Comparison of ENCODE assay signal across 10 cellular contexts in genomic region chr3:194306771-194307640, GRCh38. TPM values are rescaled to one million over a fixed set of nuclear protein-coding genes. Genes with fewer than 3 reads are reported as not detected.
DNase-seq lines count a peak whose midpoint lies in the region; ATAC-seq and TF ChIP-seq lines count a peak whose summit lies in the region.
"Had no signal": no experiment of that assay in that cellular context is flagged by ENCODE, and none has a peak within 500 bp of the region (broad histone marks: within the 10 kb centered on the region; RNA-seq: fewer than 3 reads in every experiment).

No MANE protein-coding gene starts in this region.

- no peaks in the 10 kb centered on the region for H3K27me3 Mint-ChIP-seq in CD4-positive, alpha-beta T cell
- no peaks in the 10 kb centered on the region for H3K27me3 Mint-ChIP-seq in activated T-helper 17 cell treated with anti-CD3 and anti-CD28 coated beads, Interleukin-2, amount 50 U/mL, for 72 hours

- intact Hi-C loops in CD4-positive, alpha-beta T cell (cut with DNase I, micrococcal nuclease), result loop anchor here in 1 of 2 experiments (5.0 kb wide), 1 partner anchor 170 kb away; the partner anchor contains the start of gene HES1
- intact Hi-C loops in esophagus muscularis mucosa (cut with DNase I), result no loop called here

- peaks cover 38% of the 10 kb centered on the region for H3K4me1 Mint-ChIP-seq in CD4-positive, alpha-beta T cell (ENCODE audit: low read depth)
- H3K4me1 Mint-ChIP-seq in activated T-helper 17 cell treated with anti-CD3 and anti-CD28 coated beads, Interleukin-2, amount 50 U/mL, for 72 hours, result peaks cover 22% of the 10 kb centered on the region

- TF ChIP-seq POLR2A in esophagus muscularis mucosa (IDR thresholded peaks at IDR 0.05; ENCODE audit: low read depth), result no peak

- no peaks in the 10 kb centered on the region for H3K9me3 Mint-ChIP-seq in CD4-positive, alpha-beta T cell
- no peaks in the 10 kb centered on the region for H3K9me3 Mint-ChIP-seq in activated T-helper 17 cell treated with anti-CD3 and anti-CD28 coated beads, Interleukin-2, amount 50 U/mL, for 72 hours

- POLR2A ChIA-PET in CD4-positive, alpha-beta T cell (lab: Charles Lee), result interaction anchor here (0.9 to 1.6 kb wide), 4 partner anchors 9 to 166 kb away, joined by 3 to 7 read pairs (median 3); no protein-coding TSS in a partner anchor

- no peak for TF ChIP-seq CTCF in CD4-positive, alpha-beta T cell (IDR thresholded peaks at IDR 0.05)
- no peak for TF ChIP-seq CTCF in esophagus muscularis mucosa (IDR thresholded peaks at IDR 0.05)

- no peaks in the 10 kb centered on the region for H3K36me3 ChIP-seq in esophagus muscularis mucosa

- peaks cover 0 to 23% (median 14%) of the 10 kb centered on the region in 4 donors for H3K4me1 ChIP-seq in esophagus muscularis mucosa

- no peaks in the 10 kb centered on the region for H3K9me3 ChIP-seq in CD4-positive, alpha-beta T cell (ENCODE audit: control insufficient read depth, low read length)
- no peaks in the 10 kb centered on the region for H3K9me3 ChIP-seq in esophagus muscularis mucosa

- ATAC-seq in CD4-positive, alpha-beta T cell (ENCODE audit: poor library complexity), result peak; percentile 65
- peak; percentile 58 for ATAC-seq in GM19395 (IDR thresholded peaks at IDR 0.05; ENCODE audit: unreplicated experiment)
- peak; percentile 47 for ATAC-seq in HG03196 (IDR thresholded peaks at IDR 0.05; ENCODE audit: unreplicated experiment)
- peak; percentile 85 for ATAC-seq in activated T-helper 17 cell treated with anti-CD3 and anti-CD28 coated beads, Interleukin-2, amount 50 U/mL, for 72 hours (replicated peaks)

- H3K4me3 ChIP-seq in esophagus muscularis mucosa, result no peak overlapping the region

- H3K27me3 ChIP-seq in CD4-positive, alpha-beta T cell (ENCODE audit: control insufficient read depth, insufficient read depth, low read length), result no peaks in the 10 kb centered on the region
- H3K27me3 ChIP-seq in esophagus muscularis mucosa, result no peaks in the 10 kb centered on the region

- CTCF ChIA-PET in CD4-positive, alpha-beta T cell (lab: Charles Lee), result interaction anchor here (0.8 to 1.9 kb wide), 3 partner anchors 9 to 169 kb away, joined by 3 to 10 read pairs (median 5); no protein-coding TSS in a partner anchor

- no peak overlapping the region for H3K27ac ChIP-seq in CD4-positive, alpha-beta T cell (ENCODE audit: low read depth, low read length)
- H3K27ac ChIP-seq in esophagus muscularis mucosa (replicated peaks in 1 of 4), result no peak overlapping the region

- H3K4me3 Mint-ChIP-seq in CD4-positive, alpha-beta T cell, result peak overlapping the region; percentile 56
- peak overlapping the region; percentile 76 for H3K4me3 Mint-ChIP-seq in activated T-helper 17 cell treated with anti-CD3 and anti-CD28 coated beads, Interleukin-2, amount 50 U/mL, for 72 hours

- peak in 2 of 10 experiments; percentile 16 to 21 for DNase-seq in CD4-positive, alpha-beta T cell
- no peak for DNase-seq in SW 1271 (lab: John Stamatoyannopoulos, UW)
- no peak for DNase-seq in COLO668 (lab: John Stamatoyannopoulos, UW; ENCODE audit: unreplicated experiment)
- no peak for DNase-seq in AG20443 (ENCODE audit: low spot score)
- no peak for DNase-seq in esophagus muscularis mucosa (ENCODE audit: extremely low spot score)

- no peak for TF ChIP-seq EP300 in esophagus muscularis mucosa (IDR thresholded peaks at IDR 0.05)

- H3K27ac Mint-ChIP-seq in CD4-positive, alpha-beta T cell, result peak overlapping the region; percentile 85
- H3K27ac Mint-ChIP-seq in activated T-helper 17 cell treated with anti-CD3 and anti-CD28 coated beads, Interleukin-2, amount 50 U/mL, for 72 hours, result peak overlapping the region; percentile 78

- WGBS in esophagus muscularis mucosa, result 87% methylated on average over 13 of the region's 13 CpGs

- no peaks in the 10 kb centered on the region for H3K36me3 Mint-ChIP-seq in CD4-positive, alpha-beta T cell (ENCODE audit: low read depth)
- H3K36me3 Mint-ChIP-seq in activated T-helper 17 cell treated with anti-CD3 and anti-CD28 coated beads, Interleukin-2, amount 50 U/mL, for 72 hours (ENCODE audit: low read depth), result no peaks in the 10 kb centered on the region

RNA-seq across cellular contexts. Expression of gene CPN2, which starts 44.1 kb away (rescaled TPM):
- total RNA-seq in CD4-positive, alpha-beta T cell, result not detected
- total RNA-seq in activated T-helper 17 cell treated with anti-CD3 and anti-CD28 coated beads, Interleukin-2, amount 50 U/mL, for 72 hours, result not detected
- total RNA-seq in esophagus muscularis mucosa, result not detected
- total RNA-seq: right cardiac atrium; T-helper 2 cell treated with Interferon-gamma antibody and Interleukin-4, amounts not matched to agents 100 ng/mL and 5 ng/mL, for 36 hours had no signal
